Comparison of ENCODE assay signal across 17 cellular contexts in genomic region chr3:134066539-134067310, GRCh38. TPM values are rescaled to one million over a fixed set of nuclear protein-coding genes. Genes with fewer than 3 reads are reported as not detected.
DNase-seq lines count a peak whose midpoint lies in the region; ATAC-seq and TF ChIP-seq lines count a peak whose summit lies in the region.
"Had no signal": no experiment of that assay in that cellular context is flagged by ENCODE, and none has a peak within 500 bp of the region (broad histone marks: within the 10 kb centered on the region; RNA-seq: fewer than 3 reads in every experiment).

No MANE protein-coding gene starts in this region.

- no peak overlapping the region for H3K4me3 ChIP-seq in uterus
- H3K4me3 ChIP-seq: A549 had no signal

- H3K4me3 Mint-ChIP-seq in activated naive CD8-positive, alpha-beta T cell treated with anti-CD3 and anti-CD28 coated beads, Interleukin-2, amount 10 ng/mL, durations not matched to agents 7 days and 5 days = no peak overlapping the region
- no peak overlapping the region for H3K4me3 Mint-ChIP-seq in activated naive CD8-positive, alpha-beta T cell treated with anti-CD3 and anti-CD28 coated beads, Interleukin-2, amount 50 U/mL, for 24 hours
- H3K4me3 Mint-ChIP-seq in activated CD4-positive, alpha-beta T cell treated with anti-CD3 and anti-CD28 coated beads, Interleukin-2, amount 10 ng/mL, durations not matched to agents 7 days and 5 days = no peak overlapping the region
- H3K4me3 Mint-ChIP-seq: CD8-positive, alpha-beta memory T cell had no signal

- intact Hi-C loops in left cardiac atrium (cut with DNase I) (no loop called here), uterus (cut with DNase I; ENCODE audit: low total_unique reads) (no loop called here)

- peaks cover 12% of the 10 kb centered on the region for H3K27me3 Mint-ChIP-seq in activated naive CD8-positive, alpha-beta T cell treated with anti-CD3 and anti-CD28 coated beads, Interleukin-2, amount 10 ng/mL, durations not matched to agents 7 days and 5 days
- H3K27me3 Mint-ChIP-seq in activated naive CD8-positive, alpha-beta T cell treated with anti-CD3 and anti-CD28 coated beads, Interleukin-2, amount 50 U/mL, for 24 hours = peaks cover 3% of the 10 kb centered on the region
- H3K27me3 Mint-ChIP-seq in activated CD4-positive, alpha-beta T cell treated with anti-CD3 and anti-CD28 coated beads, Interleukin-2, amount 10 ng/mL, durations not matched to agents 7 days and 5 days = no peaks in the 10 kb centered on the region
- H3K27me3 Mint-ChIP-seq: CD8-positive, alpha-beta memory T cell had no signal

- no peaks in the 10 kb centered on the region for H3K36me3 Mint-ChIP-seq in activated naive CD8-positive, alpha-beta T cell treated with anti-CD3 and anti-CD28 coated beads, Interleukin-2, amount 10 ng/mL, durations not matched to agents 7 days and 5 days
- H3K36me3 Mint-ChIP-seq in activated naive CD8-positive, alpha-beta T cell treated with anti-CD3 and anti-CD28 coated beads, Interleukin-2, amount 50 U/mL, for 24 hours (ENCODE audit: low read depth) = no peaks in the 10 kb centered on the region
- H3K36me3 Mint-ChIP-seq in activated CD4-positive, alpha-beta T cell treated with anti-CD3 and anti-CD28 coated beads, Interleukin-2, amount 10 ng/mL, durations not matched to agents 7 days and 5 days (ENCODE audit: low read depth) = no peaks in the 10 kb centered on the region
- H3K36me3 Mint-ChIP-seq: CD8-positive, alpha-beta memory T cell had no signal

- no peaks in the 10 kb centered on the region for H3K27me3 ChIP-seq in uterus

- CTCF ChIA-PET in activated CD4-positive, alpha-beta T cell treated with anti-CD3 and anti-CD28 coated beads, Interleukin-2, amount 10 ng/mL, durations not matched to agents 7 days and 5 days (lab: Charles Lee) = no interaction called here

- TF ChIP-seq POLR2A in uterus (IDR thresholded peaks at IDR 0.05) = no peak

- H3K9me3 ChIP-seq in uterus = no peaks in the 10 kb centered on the region
- H3K9me3 ChIP-seq: A549 had no signal

- peak overlapping the region; percentile 15 to 42 for H3K27ac ChIP-seq in uterus
- H3K27ac ChIP-seq: A549 had no signal

- ATAC-seq in activated naive CD8-positive, alpha-beta T cell treated with anti-CD3 and anti-CD28 coated beads, Interleukin-2, amount 10 ng/mL, durations not matched to agents 7 days and 5 days (ENCODE audit: low read depth) = no peak
- no peak for ATAC-seq in activated naive CD8-positive, alpha-beta T cell treated with anti-CD3 and anti-CD28 coated beads, Interleukin-2, amount 50 U/mL, for 24 hours
- ATAC-seq in left cardiac atrium (peak; percentile 36 to 88), omental fat pad (ENCODE audit: low FRiP score) (peak; percentile 82), HG02852 (IDR thresholded peaks at IDR 0.05; ENCODE audit: unreplicated experiment) (no peak)
- ATAC-seq: A549 had no signal

- no peaks in the 10 kb centered on the region for H3K36me3 ChIP-seq in uterus

- H3K4me1 Mint-ChIP-seq in activated naive CD8-positive, alpha-beta T cell treated with anti-CD3 and anti-CD28 coated beads, Interleukin-2, amount 10 ng/mL, durations not matched to agents 7 days and 5 days = no peaks in the 10 kb centered on the region
- H3K4me1 Mint-ChIP-seq in activated naive CD8-positive, alpha-beta T cell treated with anti-CD3 and anti-CD28 coated beads, Interleukin-2, amount 50 U/mL, for 24 hours = no peaks in the 10 kb centered on the region
- no peaks in the 10 kb centered on the region for H3K4me1 Mint-ChIP-seq in activated CD4-positive, alpha-beta T cell treated with anti-CD3 and anti-CD28 coated beads, Interleukin-2, amount 10 ng/mL, durations not matched to agents 7 days and 5 days
- H3K4me1 Mint-ChIP-seq: CD8-positive, alpha-beta memory T cell had no signal

- H3K27ac Mint-ChIP-seq in activated naive CD8-positive, alpha-beta T cell treated with anti-CD3 and anti-CD28 coated beads, Interleukin-2, amount 10 ng/mL, durations not matched to agents 7 days and 5 days = peak overlapping the region; percentile 25
- H3K27ac Mint-ChIP-seq in activated naive CD8-positive, alpha-beta T cell treated with anti-CD3 and anti-CD28 coated beads, Interleukin-2, amount 50 U/mL, for 24 hours = no peak overlapping the region
- no peak overlapping the region for H3K27ac Mint-ChIP-seq in activated CD4-positive, alpha-beta T cell treated with anti-CD3 and anti-CD28 coated beads, Interleukin-2, amount 10 ng/mL, durations not matched to agents 7 days and 5 days
- H3K27ac Mint-ChIP-seq: CD8-positive, alpha-beta memory T cell had no signal

- no peak for DNase-seq in activated naive CD8-positive, alpha-beta T cell treated with anti-CD3 and anti-CD28 coated beads, Interleukin-2, amount 10 ng/mL, durations not matched to agents 7 days and 5 days
- DNase-seq in activated naive CD8-positive, alpha-beta T cell treated with anti-CD3 and anti-CD28 coated beads, Interleukin-2, amount 50 U/mL, for 24 hours = no peak
- DNase-seq in left cardiac atrium (peak; percentile 75), omental fat pad (ENCODE audit: low spot score) (no peak), uterus (peak in 1 of 2 donors; percentile 66), AG20443 (ENCODE audit: low spot score) (no peak)
- no peak for DNase-seq in activated CD4-positive, alpha-beta T cell treated with anti-CD3 and anti-CD28 coated beads, Interleukin-2, amount 10 ng/mL, durations not matched to agents 7 days and 5 days
- DNase-seq: activated CD4-positive, CD25-positive, alpha-beta regulatory T cell; CD8-positive, alpha-beta memory T cell; GDM1; NCI-H2029; NCI-H69; stimulated activated CD4-positive, alpha-beta T cell treated with anti-CD3 and anti-CD28 coated beads, Interleukin-2, amount 100 ng/mL, for 24 hours; T-helper 1 cell had no signal

- no peaks in the 10 kb centered on the region for H3K9me3 Mint-ChIP-seq in activated naive CD8-positive, alpha-beta T cell treated with anti-CD3 and anti-CD28 coated beads, Interleukin-2, amount 10 ng/mL, durations not matched to agents 7 days and 5 days
- H3K9me3 Mint-ChIP-seq in activated naive CD8-positive, alpha-beta T cell treated with anti-CD3 and anti-CD28 coated beads, Interleukin-2, amount 50 U/mL, for 24 hours = no peaks in the 10 kb centered on the region
- H3K9me3 Mint-ChIP-seq in activated CD4-positive, alpha-beta T cell treated with anti-CD3 and anti-CD28 coated beads, Interleukin-2, amount 10 ng/mL, durations not matched to agents 7 days and 5 days = no peaks in the 10 kb centered on the region
- H3K9me3 Mint-ChIP-seq: CD8-positive, alpha-beta memory T cell had no signal

- TF ChIP-seq CTCF in omental fat pad (IDR thresholded peaks at IDR 0.05) = no peak
- TF ChIP-seq CTCF in uterus (IDR thresholded peaks at IDR 0.05) = no peak

- POLR2A ChIA-PET in activated naive CD8-positive, alpha-beta T cell treated with anti-CD3 and anti-CD28 coated beads, Interleukin-2, amount 10 ng/mL, durations not matched to agents 7 days and 5 days (lab: Charles Lee) = no interaction called here
- POLR2A ChIA-PET in activated CD4-positive, alpha-beta T cell treated with anti-CD3 and anti-CD28 coated beads, Interleukin-2, amount 10 ng/mL, durations not matched to agents 7 days and 5 days (lab: Charles Lee) = no interaction called here

- H3K4me1 ChIP-seq in uterus = no peaks in the 10 kb centered on the region
- H3K4me1 ChIP-seq: A549 had no signal

RNA-seq across cellular contexts. Expression of gene SLCO2A1, which starts 37.0 kb away (rescaled TPM):
- total RNA-seq in activated naive CD8-positive, alpha-beta T cell treated with anti-CD3 and anti-CD28 coated beads, Interleukin-2, amount 10 ng/mL, durations not matched to agents 7 days and 5 days = not detected
- total RNA-seq in left cardiac atrium = 10 to 100 TPM; 15.4 to 67.6 TPM
- total RNA-seq in omental fat pad = 10 to 100 TPM in 3 of 4 donors, 1 to 10 TPM in 1; 6.1 to 54.2 (median 33.1) TPM
- total RNA-seq in uterus = 100 to 1,000 TPM in 2 of 4 donors, 10 to 100 TPM in 1, 1 to 10 TPM in 1; 3.0 to 168 (median 79.6) TPM
- total RNA-seq in activated CD4-positive, alpha-beta T cell treated with anti-CD3 and anti-CD28 coated beads, Interleukin-2, amount 10 ng/mL, durations not matched to agents 7 days and 5 days = not detected
- total RNA-seq: CD8-positive, alpha-beta memory T cell; mononuclear cell had no signal

Comparison
In these comparisons a context has a peak if more than half of its experiments do, and no peak if none do; other contexts are left out.
1. ATAC-seq: peak in left cardiac atrium (2 of 2) and omental fat pad (single experiment); none in activated naive CD8-positive, alpha-beta T cell treated with anti-CD3 and anti-CD28 coated beads, Interleukin-2, amount 10 ng/mL, durations not matched to agents 7 days and 5 days (single experiment), activated naive CD8-positive, alpha-beta T cell treated with anti-CD3 and anti-CD28 coated beads, Interleukin-2, amount 50 U/mL, for 24 hours (single experiment) and HG02852 (single experiment).
2. RNA of gene SLCO2A1, which starts 37.0 kb away (total RNA-seq): 3.0 to 168 TPM in uterus, 15.4 to 67.6 TPM in left cardiac atrium and 6.1 to 54.2 TPM in omental fat pad; not detected in activated naive CD8-positive, alpha-beta T cell treated with anti-CD3 and anti-CD28 coated beads, Interleukin-2, amount 10 ng/mL, durations not matched to agents 7 days and 5 days and not detected in activated CD4-positive, alpha-beta T cell treated with anti-CD3 and anti-CD28 coated beads, Interleukin-2, amount 10 ng/mL, durations not matched to agents 7 days and 5 days; every median in the first group is over 4 times any median in the second.